ENCODE assay signal across 1 cellular context in the genomic region with DNA sequence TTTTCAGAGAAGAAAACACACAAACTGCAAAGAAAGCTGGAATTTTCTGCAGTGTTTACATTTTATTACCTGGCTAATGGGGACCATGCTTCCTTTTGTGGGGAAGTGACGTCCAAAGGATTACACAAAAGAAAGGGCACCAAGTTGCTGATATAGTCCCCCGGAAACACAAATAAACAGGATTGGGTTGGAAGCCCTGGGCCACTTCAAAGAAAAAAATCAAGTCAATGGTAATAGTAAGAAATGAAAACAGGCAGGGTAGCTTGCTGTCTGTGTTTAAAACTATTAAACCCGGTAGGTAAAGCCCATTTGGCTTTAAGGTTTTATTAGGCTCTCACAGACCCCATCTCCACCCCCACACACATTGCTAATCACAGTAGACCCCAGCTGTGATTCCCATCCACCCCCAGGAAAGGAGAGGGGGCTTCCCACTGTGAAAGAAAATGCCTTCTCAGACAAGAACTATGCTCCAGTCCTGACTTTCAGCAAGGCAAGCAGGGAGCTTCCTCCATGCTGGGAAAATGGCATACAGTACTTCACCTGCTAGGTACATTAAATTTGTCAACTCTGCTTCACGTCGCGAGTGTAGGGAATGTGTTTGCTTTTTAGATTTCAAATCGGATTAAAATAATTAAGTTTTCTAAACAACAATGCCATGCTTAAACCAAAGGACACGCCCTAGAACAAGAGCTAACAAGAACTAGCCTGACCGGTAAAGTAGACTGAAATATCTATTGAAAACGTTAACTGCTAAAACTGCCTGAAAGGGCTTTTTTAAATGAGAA.
TF ChIP-seq lines count a peak whose summit lies in the region.

No MANE protein-coding gene starts in this region.

TF ChIP-seq in WTC11, 78 proteins besides CTCF, POLR2A, EP300 and RAD21 (continued from another document):
- TF ChIP-seq ZNF219 (CRISPR knock-in tag; IDR thresholded peaks at IDR 0.05; ENCODE audit: borderline replicate concordance) = no peak
- TF ChIP-seq ZNF671 (CRISPR knock-in tag; IDR thresholded peaks at IDR 0.05) = no peak
- no peak for TF ChIP-seq NR1H2 (CRISPR knock-in tag; IDR thresholded peaks at IDR 0.05)
